ENCODE assay signal across 26 cellular contexts in the genomic region with DNA sequence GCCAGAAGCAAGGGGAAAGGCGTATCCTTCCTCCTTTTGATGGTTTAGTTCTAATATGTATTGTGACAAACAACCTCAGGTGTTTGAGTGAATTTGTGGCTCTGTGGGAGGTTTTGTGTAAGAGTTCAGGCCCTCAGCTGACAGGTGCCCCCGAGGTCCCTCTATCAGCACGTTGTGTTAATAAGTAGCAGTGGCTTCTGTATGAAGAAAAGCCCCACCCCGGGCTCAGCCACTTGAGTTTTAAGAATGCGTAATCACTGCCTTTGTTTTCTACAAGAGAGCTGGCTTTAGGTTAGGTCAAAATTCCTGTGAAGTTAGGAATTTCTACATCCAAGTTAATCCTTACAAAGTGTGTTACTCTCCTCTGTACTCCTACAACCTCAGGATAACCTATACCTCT.
"Had no signal": no experiment of that assay in that cellular context is flagged by ENCODE, and none has a peak within 500 bp of the region (broad histone marks: within the 10 kb centered on the region; RNA-seq: fewer than 3 reads in every experiment).

No MANE protein-coding gene starts in this region.

- H3K4me1 Mint-ChIP-seq: activated B cell treated with CpG ODN at 0.5 μM for 24 hours; central memory CD8-positive, alpha-beta T cell; naive thymus-derived CD4-positive, alpha-beta T cell; stimulated activated memory B cell treated with anti-CD40 and anti-IgM and Interleukin-4, amounts not matched to agents 10 μg/mL and 1 μg/mL and 100 μg/mL, for 72 hours had no signal

- H3K4me3 ChIP-seq: coronary artery, pancreas, right lobe of liver, smooth muscle cell, testis, upper lobe of left lung had no signal

- H3K9me3 Mint-ChIP-seq: activated B cell treated with CpG ODN at 0.5 μM for 24 hours; central memory CD8-positive, alpha-beta T cell; T-helper 2 cell treated with Interferon-gamma antibody and Interleukin-4, amounts not matched to agents 5 μg/mL and 100 μg/mL, for 36 hours had no signal

- FAIRE-seq: endometrium, kidney, pancreas, TTC549 had no signal

- H3K4me2 ChIP-seq: smooth muscle cell had no signal

- H3K27me3 ChIP-seq: pancreas, right lobe of liver, testis, upper lobe of left lung had no signal

- DNase-seq: activated B cell treated with CpG ODN at 0.5 μM for 24 hours; activated CD4-positive, alpha-beta T cell treated with anti-CD3 and anti-CD28 coated beads for 48 hours; activated CD8-positive, alpha-beta memory T cell treated with anti-CD3 and anti-CD28 coated beads, Interleukin-2, amount 50 U/mL, for 48 hours; activated CD8-positive, alpha-beta T cell treated with anti-CD3 and anti-CD28 coated beads, Interleukin-2, amount 10 ng/mL, durations not matched to agents 7 days and 5 days; activated effector memory CD4-positive, alpha-beta T cell treated with anti-CD3 and anti-CD28 coated beads, Interleukin-2, amount 50 U/mL, for 16 hours; activated naive CD4-positive, alpha-beta T cell treated with anti-CD3 and anti-CD28 coated beads, Interleukin-2, amount 50 U/mL, for 16 hours; activated T-cell treated with anti-CD3 and anti-CD28 coated beads, Interleukin-2, amount 50 U/mL, for 48 hours; aorta; erythroblast; foreskin melanocyte; hippocampal formation; kidney; naive thymus-derived CD4-positive, alpha-beta T cell; right lobe of liver; stimulated activated CD4-positive, alpha-beta T cell treated with anti-CD3 and anti-CD28 coated beads, Interleukin-4, amount 100 ng/mL, for 4 hours; testis had no signal

- H3K4me3 Mint-ChIP-seq: activated B cell treated with CpG ODN at 0.5 μM for 24 hours; activated CD8-positive, alpha-beta T cell treated with anti-CD3 and anti-CD28 coated beads, Interleukin-2, amount 10 ng/mL, durations not matched to agents 7 days and 5 days; central memory CD8-positive, alpha-beta T cell; naive thymus-derived CD4-positive, alpha-beta T cell; stimulated activated memory B cell treated with anti-CD40 and anti-IgM and Interleukin-4, amounts not matched to agents 10 μg/mL and 1 μg/mL and 100 μg/mL, for 72 hours; T-helper 2 cell treated with Interferon-gamma antibody and Interleukin-4, amounts not matched to agents 5 μg/mL and 100 μg/mL, for 36 hours had no signal

- H3K4me1 ChIP-seq: right lobe of liver, testis, upper lobe of left lung had no signal

- H3K27ac ChIP-seq: coronary artery, pancreas, right lobe of liver, testis, upper lobe of left lung had no signal

- ATAC-seq: activated CD8-positive, alpha-beta T cell treated with anti-CD3 and anti-CD28 coated beads, Interleukin-2, amount 10 ng/mL, durations not matched to agents 7 days and 5 days; left lobe of liver; naive thymus-derived CD4-positive, alpha-beta T cell; right lobe of liver; stimulated activated memory B cell treated with anti-CD40 and anti-IgM and Interleukin-4, amounts not matched to agents 10 μg/mL and 1 μg/mL and 100 μg/mL, for 72 hours had no signal

- H3K36me3 Mint-ChIP-seq: naive thymus-derived CD4-positive, alpha-beta T cell; stimulated activated memory B cell treated with anti-CD40 and anti-IgM and Interleukin-4, amounts not matched to agents 10 μg/mL and 1 μg/mL and 100 μg/mL, for 72 hours had no signal

- H3K27ac Mint-ChIP-seq: activated B cell treated with CpG ODN at 0.5 μM for 24 hours; activated CD8-positive, alpha-beta T cell treated with anti-CD3 and anti-CD28 coated beads, Interleukin-2, amount 10 ng/mL, durations not matched to agents 7 days and 5 days; naive thymus-derived CD4-positive, alpha-beta T cell; stimulated activated memory B cell treated with anti-CD40 and anti-IgM and Interleukin-4, amounts not matched to agents 10 μg/mL and 1 μg/mL and 100 μg/mL, for 72 hours; T-helper 2 cell treated with Interferon-gamma antibody and Interleukin-4, amounts not matched to agents 5 μg/mL and 100 μg/mL, for 36 hours had no signal

- H3K36me3 ChIP-seq: pancreas, right lobe of liver, upper lobe of left lung had no signal

- H3K9me3 ChIP-seq: pancreas, right lobe of liver, testis, upper lobe of left lung had no signal
